Comparison of ENCODE assay signal across 18 cellular contexts in the genomic region with DNA sequence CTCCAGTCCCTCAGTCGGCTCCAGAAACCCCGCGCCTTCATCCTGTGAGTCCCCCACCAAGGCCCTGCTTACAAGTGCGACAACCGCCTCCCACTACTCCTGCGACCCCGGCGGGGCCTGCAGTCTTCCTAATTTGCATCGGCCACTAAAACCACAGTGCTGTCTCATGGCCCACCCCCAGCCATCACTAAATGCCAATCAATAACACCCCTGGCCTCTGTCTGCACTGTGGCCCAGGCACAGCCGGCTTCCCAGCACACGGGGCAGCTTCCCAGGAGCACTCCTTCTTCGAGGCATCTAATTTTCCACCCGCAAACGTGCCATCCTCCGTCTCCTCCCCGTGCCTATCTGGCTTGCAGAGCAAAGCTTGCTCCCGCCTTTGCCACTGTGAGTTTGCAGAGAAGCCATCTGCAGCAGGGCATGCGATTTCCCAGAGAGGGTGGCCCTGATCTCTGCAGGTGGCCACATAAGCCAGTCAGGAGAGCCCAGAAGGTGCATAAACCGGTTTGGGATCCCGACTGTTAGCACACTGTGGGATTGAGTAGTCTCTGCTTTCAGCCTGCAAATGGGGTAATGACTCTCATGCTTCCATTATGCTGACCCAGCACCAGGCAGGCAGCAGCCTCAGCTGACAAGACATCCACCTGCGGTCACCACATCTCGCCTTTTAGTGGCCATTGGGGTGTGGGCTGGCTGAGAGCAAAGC. TPM values are rescaled to one million over a fixed set of nuclear protein-coding genes. Genes with fewer than 3 reads are reported as not detected.
DNase-seq lines count a peak whose midpoint lies in the region; ATAC-seq and TF ChIP-seq lines count a peak whose summit lies in the region.
"Had no signal": no experiment of that assay in that cellular context is flagged by ENCODE, and none has a peak within 500 bp of the region (broad histone marks: within the 10 kb centered on the region; RNA-seq: fewer than 3 reads in every experiment).

No MANE protein-coding gene starts in this region.

- BruUV-seq in Calu3 (replicated peaks; lab: Mats Ljungman, UMichigan) = no TSS peak

- 0 out of 2 replicates have a peak, but pooled peaks cover 3% of the 10 kb centered on the region for H3K4me1 ChIP-seq in HUES64 (ENCODE audit: insufficient read depth, low read length)
- H3K4me1 ChIP-seq: pancreas, tibial nerve had no signal

- no peaks in the 10 kb centered on the region for H3K9me3 Mint-ChIP-seq in activated naive CD8-positive, alpha-beta T cell treated with anti-CD3 and anti-CD28 coated beads, Interleukin-2, amount 10 ng/mL, durations not matched to agents 7 days and 5 days
- no peaks in the 10 kb centered on the region for H3K9me3 Mint-ChIP-seq in naive thymus-derived CD8-positive, alpha-beta T cell
- no peaks in the 10 kb centered on the region for H3K9me3 Mint-ChIP-seq in Calu3 (ENCODE audit: low read depth, unreplicated experiment)
- H3K9me3 Mint-ChIP-seq: activated naive CD4-positive, alpha-beta T cell treated with anti-CD3 and anti-CD28 coated beads, Interleukin-2, amount 10 ng/mL, durations not matched to agents 7 days and 5 days; brain had no signal

- no peaks in the 10 kb centered on the region for H3K27me3 Mint-ChIP-seq in activated naive CD8-positive, alpha-beta T cell treated with anti-CD3 and anti-CD28 coated beads, Interleukin-2, amount 10 ng/mL, durations not matched to agents 7 days and 5 days
- no peaks in the 10 kb centered on the region for H3K27me3 Mint-ChIP-seq in naive thymus-derived CD8-positive, alpha-beta T cell
- no peaks in the 10 kb centered on the region for H3K27me3 Mint-ChIP-seq in Calu3 (ENCODE audit: unreplicated experiment)
- H3K27me3 Mint-ChIP-seq: activated naive CD4-positive, alpha-beta T cell treated with anti-CD3 and anti-CD28 coated beads, Interleukin-2, amount 10 ng/mL, durations not matched to agents 7 days and 5 days; brain had no signal

- ATAC-seq in activated naive CD8-positive, alpha-beta T cell treated with anti-CD3 and anti-CD28 coated beads, Interleukin-2, amount 10 ng/mL, durations not matched to agents 7 days and 5 days (ENCODE audit: low read depth) = no peak
- no peak for ATAC-seq in naive thymus-derived CD8-positive, alpha-beta T cell
- no peak for ATAC-seq in HG03442 (IDR thresholded peaks at IDR 0.05; ENCODE audit: unreplicated experiment)
- ATAC-seq: heart left ventricle; pancreas; stimulated activated naive CD8-positive, alpha-beta T cell treated with anti-CD3 and anti-CD28 coated beads, Interleukin-15, Interleukin-2, amounts not matched to agents 100 U/mL and 50 U/mL, for 24 hours had no signal

- no peaks in the 10 kb centered on the region for H3K9me3 ChIP-seq in HUES64 (ENCODE audit: insufficient read depth, low read depth, low read length)
- H3K9me3 ChIP-seq: heart left ventricle, pancreas, tibial nerve had no signal

- 57% methylated on average over 22 of the region's 22 CpGs for WGBS in HUES64

- peak overlapping the region; percentile 14; the same call in 1 of the 2 replicates for H3K27ac ChIP-seq in HUES64 (ENCODE audit: low read depth, low read length)
- H3K27ac ChIP-seq: heart left ventricle, pancreas, RWPE1, tibial nerve had no signal

- peaks cover 30% of the 10 kb centered on the region for H3K36me3 ChIP-seq in HUES64 (ENCODE audit: insufficient read depth, low read length)

- TF ChIP-seq CTCF in Calu3 (IDR thresholded peaks at IDR 0.05; ENCODE audit: unreplicated experiment) = no peak

- H3K4me3 Mint-ChIP-seq in activated naive CD8-positive, alpha-beta T cell treated with anti-CD3 and anti-CD28 coated beads, Interleukin-2, amount 10 ng/mL, durations not matched to agents 7 days and 5 days = no peak overlapping the region
- no peak overlapping the region for H3K4me3 Mint-ChIP-seq in naive thymus-derived CD8-positive, alpha-beta T cell
- no peak overlapping the region for H3K4me3 Mint-ChIP-seq in Calu3 (ENCODE audit: low read depth, unreplicated experiment)
- H3K4me3 Mint-ChIP-seq: activated naive CD4-positive, alpha-beta T cell treated with anti-CD3 and anti-CD28 coated beads, Interleukin-2, amount 10 ng/mL, durations not matched to agents 7 days and 5 days; brain had no signal

- H3K4me3 ChIP-seq in HUES64 (ENCODE audit: low read length) = no peak overlapping the region
- H3K4me3 ChIP-seq: heart left ventricle, lung, pancreas, tibial nerve had no signal

- POLR2A ChIA-PET in activated naive CD8-positive, alpha-beta T cell treated with anti-CD3 and anti-CD28 coated beads, Interleukin-2, amount 10 ng/mL, durations not matched to agents 7 days and 5 days (lab: Charles Lee) = no interaction called here
- POLR2A ChIA-PET in naive thymus-derived CD8-positive, alpha-beta T cell (lab: Charles Lee) = no interaction called here

- CTCF ChIA-PET in Calu3 (lab: Charles Lee) = no interaction called here

- peaks cover 28% of the 10 kb centered on the region for H3K4me1 Mint-ChIP-seq in activated naive CD8-positive, alpha-beta T cell treated with anti-CD3 and anti-CD28 coated beads, Interleukin-2, amount 10 ng/mL, durations not matched to agents 7 days and 5 days
- H3K4me1 Mint-ChIP-seq in naive thymus-derived CD8-positive, alpha-beta T cell = peaks cover 11 to 36% (median 24%) of the 10 kb centered on the region in 4 donors
- no peaks in the 10 kb centered on the region for H3K4me1 Mint-ChIP-seq in Calu3 (ENCODE audit: low read depth, unreplicated experiment)
- H3K4me1 Mint-ChIP-seq: brain had no signal

- intact Hi-C loops in Calu3 (cut with micrococcal nuclease; ENCODE audit: unreplicated experiment) = no loop called here

- H3K27ac Mint-ChIP-seq in activated naive CD8-positive, alpha-beta T cell treated with anti-CD3 and anti-CD28 coated beads, Interleukin-2, amount 10 ng/mL, durations not matched to agents 7 days and 5 days = peak overlapping the region; percentile 70
- peak overlapping the region; percentile 19 to 76 (median 54) for H3K27ac Mint-ChIP-seq in naive thymus-derived CD8-positive, alpha-beta T cell
- no peak overlapping the region for H3K27ac Mint-ChIP-seq in Calu3 (ENCODE audit: unreplicated experiment)

- peaks cover 26% of the 10 kb centered on the region for H3K36me3 Mint-ChIP-seq in activated naive CD8-positive, alpha-beta T cell treated with anti-CD3 and anti-CD28 coated beads, Interleukin-2, amount 10 ng/mL, durations not matched to agents 7 days and 5 days
- H3K36me3 Mint-ChIP-seq in naive thymus-derived CD8-positive, alpha-beta T cell = peaks cover 0 to 51% (median 11%) of the 10 kb centered on the region in 3 donors
- H3K36me3 Mint-ChIP-seq in Calu3 (ENCODE audit: insufficient read depth, unreplicated experiment) = peaks cover 20% of the 10 kb centered on the region

- H3K27me3 ChIP-seq in HUES64 (ENCODE audit: insufficient read depth, low read length) = no peaks in the 10 kb centered on the region
- H3K27me3 ChIP-seq: heart left ventricle, pancreas, tibial nerve had no signal

- DNase-seq in ELF-1 (ENCODE audit: low read depth, low spot score) = peak; percentile 60
- DNase-seq in activated naive CD8-positive, alpha-beta T cell treated with anti-CD3 and anti-CD28 coated beads, Interleukin-2, amount 10 ng/mL, durations not matched to agents 7 days and 5 days = no peak
- DNase-seq in naive thymus-derived CD8-positive, alpha-beta T cell = no peak
- DNase-seq in NCI-H1105 (lab: John Stamatoyannopoulos, UW) = no peak
- no peak for DNase-seq in Calu3
- DNase-seq: activated CD4-positive, alpha-beta T cell treated with anti-CD3 and anti-CD28 coated beads for 48 hours; activated naive CD4-positive, alpha-beta T cell treated with anti-CD3 and anti-CD28 coated beads, Interleukin-2, amount 10 ng/mL, durations not matched to agents 7 days and 5 days; heart left ventricle; NCI-H187; NCI-H226; pancreas; stimulated activated naive CD8-positive, alpha-beta T cell treated with anti-CD3 and anti-CD28 coated beads, Interleukin-15, Interleukin-2, amounts not matched to agents 100 U/mL and 50 U/mL, for 24 hours had no signal

- no peak overlapping the region for H3K9ac ChIP-seq in HUES64 (ENCODE audit: low read depth, low read length)

RNA-seq across cellular contexts. Expression of a gene that starts 34.0 kb away (rescaled TPM):
- polyA plus RNA-seq in HUES64 (2013, experiment 1 of 2) = 10.1 TPM
- polyA plus RNA-seq in HUES64 (2013, experiment 2 of 2) = 9.7 TPM
- total RNA-seq in activated naive CD8-positive, alpha-beta T cell treated with anti-CD3 and anti-CD28 coated beads, Interleukin-2, amount 10 ng/mL, durations not matched to agents 7 days and 5 days = 10 to 100 TPM; 30.1 to 31.8 TPM
- 10 to 100 TPM; 49.7 to 56.7 TPM for total RNA-seq in naive thymus-derived CD8-positive, alpha-beta T cell
- polyA plus RNA-seq in naive thymus-derived CD8-positive, alpha-beta T cell = 10 to 100 TPM; 50.4 to 69.0 (median 57.0) TPM
- total RNA-seq in Calu3 (2022) = 10.7 and 11.8 TPM in 2 replicates

RNA-seq across cellular contexts. Expression of a gene that starts 44.9 kb away (rescaled TPM):
- polyA plus RNA-seq in HUES64 (2013, experiment 1 of 2) = 15.9 TPM
- polyA plus RNA-seq in HUES64 (2013, experiment 2 of 2) = 15.9 TPM
- 10 to 100 TPM; 31.8 to 39.0 TPM for total RNA-seq in activated naive CD8-positive, alpha-beta T cell treated with anti-CD3 and anti-CD28 coated beads, Interleukin-2, amount 10 ng/mL, durations not matched to agents 7 days and 5 days
- total RNA-seq in naive thymus-derived CD8-positive, alpha-beta T cell = 10 to 100 TPM; 38.9 to 42.3 TPM
- polyA plus RNA-seq in naive thymus-derived CD8-positive, alpha-beta T cell = 10 to 100 TPM; 21.9 to 52.4 (median 40.1) TPM
- 12.1 and 12.2 TPM in 2 replicates for total RNA-seq in Calu3 (2022)
